9 cellular contexts compared by ENCODE assay signal in genomic region chr11:18720811-18721575, GRCh38. TPM values are rescaled to one million over a fixed set of nuclear protein-coding genes. Genes with fewer than 3 reads are reported as not detected.
DNase-seq lines count a peak whose midpoint lies in the region; ATAC-seq and TF ChIP-seq lines count a peak whose summit lies in the region.
"Had no signal": no experiment of that assay in that cellular context is flagged by ENCODE, and none has a peak within 500 bp of the region (broad histone marks: within the 10 kb centered on the region; RNA-seq: fewer than 3 reads in every experiment).

No MANE protein-coding gene starts in this region.

- H3K4me1 Mint-ChIP-seq in natural killer cell, result peaks cover 5 to 23% of the 10 kb centered on the region in 2 donors
- peaks cover 13% of the 10 kb centered on the region for H3K4me1 Mint-ChIP-seq in stimulated activated memory B cell treated with anti-CD40 and anti-IgM and Interleukin-4, amounts not matched to agents 10 μg/mL and 1 μg/mL and 100 μg/mL, for 72 hours

- no peaks in the 10 kb centered on the region for H3K79me2 ChIP-seq in fibroblast of lung (ENCODE audit: control insufficient read depth, insufficient read depth, low read length)

- H3K9me3 ChIP-seq in NT2/D1 (ENCODE audit: insufficient read depth, low read length), result no peaks in the 10 kb centered on the region
- no peaks in the 10 kb centered on the region for H3K9me3 ChIP-seq in fibroblast of lung (ENCODE audit: control insufficient read depth, insufficient read depth, low read depth, low read length)

- no peaks in the 10 kb centered on the region for H3K36me3 Mint-ChIP-seq in natural killer cell
- H3K36me3 Mint-ChIP-seq in stimulated activated memory B cell treated with anti-CD40 and anti-IgM and Interleukin-4, amounts not matched to agents 10 μg/mL and 1 μg/mL and 100 μg/mL, for 72 hours, result no peaks in the 10 kb centered on the region

- peak overlapping the region; percentile 89 for H3K4me2 ChIP-seq in fibroblast of lung (ENCODE audit: extremely low read depth, insufficient read depth, low read length)

- intact Hi-C loops in natural killer cell (cut with micrococcal nuclease), result loop anchor here (5.0 to 10.0 kb wide), 2 partner anchors 86 to 709 kb away; partner anchors contain the start of genes SERGEF and SPTY2D1

- H3K4me1 ChIP-seq in NT2/D1 (ENCODE audit: insufficient read depth, insufficient read length) (peaks cover 4% of the 10 kb centered on the region), fibroblast of lung (ENCODE audit: control insufficient read depth, extremely low read depth, insufficient read depth, low read length) (peaks cover 3% of the 10 kb centered on the region)

- H3K4me3 Mint-ChIP-seq in natural killer cell, result peak overlapping the region; percentile 95
- H3K4me3 Mint-ChIP-seq in stimulated activated memory B cell treated with anti-CD40 and anti-IgM and Interleukin-4, amounts not matched to agents 10 μg/mL and 1 μg/mL and 100 μg/mL, for 72 hours, result peak overlapping the region; percentile 93

- H3K4me3 ChIP-seq in NT2/D1 (ENCODE audit: insufficient read length, low read depth) (peak overlapping the region; percentile 52), fibroblast of lung (replicated peaks in 1 of 4; ENCODE audit: control extremely low read depth in 1 of 4, insufficient read depth in 1 of 4, low read depth in 3 of 4, low read length in 4 of 4) (peak overlapping the region; percentile 44 to 66 (median 54))

- DNase-seq in NCI-H2171 treated with DMSO at 0.1 percent for 48 hours (lab: John Stamatoyannopoulos, UW) (peak; percentile 49), NCI-H2171 (lab: John Stamatoyannopoulos, UW) (no peak), NT2/D1 (ENCODE audit: low read depth, low spot score) (peak; percentile 47), activated T-helper 1 cell treated with Interleukin-2 at 50 U/mL for 16 hours (ENCODE audit: low read depth) (peak; percentile 69), fibroblast of lung (ENCODE audit: low read depth in 2 of 2) (peak; percentile 57 to 64), natural killer cell (peak; percentile 77)
- DNase-seq: DND-41 had no signal

- H3K9me3 Mint-ChIP-seq in natural killer cell, result no peaks in the 10 kb centered on the region
- H3K9me3 Mint-ChIP-seq in stimulated activated memory B cell treated with anti-CD40 and anti-IgM and Interleukin-4, amounts not matched to agents 10 μg/mL and 1 μg/mL and 100 μg/mL, for 72 hours, result no peaks in the 10 kb centered on the region

- H3K27me3 ChIP-seq in NT2/D1 (ENCODE audit: insufficient read depth, insufficient read length) (peaks cover 12% of the 10 kb centered on the region), fibroblast of lung (ENCODE audit: control insufficient read depth, insufficient read depth, low read length) (peaks cover 7% of the 10 kb centered on the region)

- H3K27ac Mint-ChIP-seq in natural killer cell, result peak overlapping the region in 1 of 2 donors; percentile 84
- no peak overlapping the region for H3K27ac Mint-ChIP-seq in stimulated activated memory B cell treated with anti-CD40 and anti-IgM and Interleukin-4, amounts not matched to agents 10 μg/mL and 1 μg/mL and 100 μg/mL, for 72 hours

- no peaks in the 10 kb centered on the region for H3K36me3 ChIP-seq in NT2/D1 (ENCODE audit: insufficient read depth, insufficient read length, low read length)
- no peaks in the 10 kb centered on the region for H3K36me3 ChIP-seq in fibroblast of lung (ENCODE audit: control insufficient read depth, insufficient read depth, low read length)

- H2AFZ ChIP-seq in fibroblast of lung (ENCODE audit: low read length), result peak overlapping the region; percentile 79

- TF ChIP-seq CTCF in fibroblast of lung (conservative IDR thresholded peaks at IDR 0.05 in 1 of 2, IDR thresholded peaks at IDR 0.05 in 1 of 2; ENCODE audit: low read depth in 1 of 2, low read length in 2 of 2) (no peak), natural killer cell (IDR thresholded peaks at IDR 0.05) (no peak)

- H3K27ac ChIP-seq in fibroblast of lung (ENCODE audit: insufficient read depth, low read length), result no peak overlapping the region

- no peaks in the 10 kb centered on the region for H4K20me1 ChIP-seq in fibroblast of lung (ENCODE audit: control insufficient read depth, extremely low read depth, insufficient read depth, low read length)

- ATAC-seq in HG03039 (IDR thresholded peaks at IDR 0.05; ENCODE audit: unreplicated experiment) (peak; percentile 71), natural killer cell (peak; percentile 92 to 95 (median 93))
- ATAC-seq in stimulated activated memory B cell treated with anti-CD40 and anti-IgM and Interleukin-4, amounts not matched to agents 10 μg/mL and 1 μg/mL and 100 μg/mL, for 72 hours, result peak; percentile 86

- peak overlapping the region; percentile 68 for H3K9ac ChIP-seq in NT2/D1 (ENCODE audit: insufficient read length, low read depth)
- H3K9ac ChIP-seq in fibroblast of lung (ENCODE audit: insufficient read depth, low read length), result no peak overlapping the region

- peaks cover 3 to 7% of the 10 kb centered on the region in 2 donors for H3K27me3 Mint-ChIP-seq in natural killer cell (ENCODE audit: low read depth in 2 of 2)
- H3K27me3 Mint-ChIP-seq in stimulated activated memory B cell treated with anti-CD40 and anti-IgM and Interleukin-4, amounts not matched to agents 10 μg/mL and 1 μg/mL and 100 μg/mL, for 72 hours, result no peaks in the 10 kb centered on the region

RNA-seq across cellular contexts. Expression of gene IGSF22, which starts 5.0 kb away (rescaled TPM):
- total RNA-seq in fibroblast of lung (under 0.01 TPM in 2 replicates), natural killer cell (1 to 10 TPM in 2 of 3 donors, under 1 TPM in 1; 0.83 to 1.7 (median 1.2) TPM)
- not detected in 2 replicates for polyA plus RNA-seq in fibroblast of lung
- not detected in 2 replicates for polyA plus RNA-seq in fibroblast of lung (2012)
- not detected in 2 replicates for polyA minus RNA-seq in fibroblast of lung (ENCODE audit: low replicate concordance)

RNA-seq across cellular contexts. Expression of gene TMEM86A, which starts 22.4 kb away (rescaled TPM):
- 0.77 and 0.83 TPM in 2 replicates for total RNA-seq in fibroblast of lung
- 0.16 and 0.21 TPM in 2 replicates for polyA plus RNA-seq in fibroblast of lung
- 0.16 TPM in 2 replicates for polyA plus RNA-seq in fibroblast of lung (2012)
- not detected in 2 replicates for polyA minus RNA-seq in fibroblast of lung (ENCODE audit: low replicate concordance)
- 1 to 10 TPM; 3.1 to 9.3 (median 9.0) TPM for total RNA-seq in natural killer cell
